In genomic region chr6:99138445-99138844, GRCh38 we compare ENCODE assay signal across 15 cellular contexts.
"Had no signal": no experiment of that assay in that cellular context is flagged by ENCODE, and none has a peak within 500 bp of the region (broad histone marks: within the 10 kb centered on the region; RNA-seq: fewer than 3 reads in every experiment).

No MANE protein-coding gene starts in this region.

- DNase-seq: activated CD4-positive, alpha-beta T cell treated with anti-CD3 and anti-CD28 coated beads, Interleukin-2, amount 50 U/mL, for 1 hour; activated T-cell treated with anti-CD3 and anti-CD28 coated beads for 4 hours; central memory CD4-positive, alpha-beta T cell; effector memory CD4-positive, alpha-beta T cell; gastrocnemius medialis; islet precursor cell; left ventricle myocardium inferior; mesenchymal stem cell; nephron progenitor cell; sigmoid colon; stimulated activated CD4-positive, alpha-beta T cell treated with anti-CD3 and anti-CD28 coated beads, Interleukin-12 subunit alpha, Interleukin-12 subunit beta, amount 100 ng/mL, for 4 hours; stimulated activated naive CD4-positive, alpha-beta T cell; substantia nigra; transverse colon had no signal

- H3K27ac ChIP-seq: coronary artery, gastrocnemius medialis, left ventricle myocardium inferior, sigmoid colon, transverse colon had no signal

- H3K36me3 ChIP-seq: gastrocnemius medialis, left ventricle myocardium inferior, sigmoid colon, transverse colon had no signal

- H3K27me3 ChIP-seq: gastrocnemius medialis, transverse colon had no signal

- H3K4me3 ChIP-seq: coronary artery, gastrocnemius medialis, left ventricle myocardium inferior, sigmoid colon, transverse colon had no signal

- H3K9me3 ChIP-seq: gastrocnemius medialis, left ventricle myocardium inferior, sigmoid colon, transverse colon had no signal
